ENCODE assay signal across 8 cellular contexts in genomic region chr4:113756005-113756410, GRCh38. TPM values are rescaled to one million over a fixed set of nuclear protein-coding genes. Genes with fewer than 3 reads are reported as not detected.
DNase-seq lines count a peak whose midpoint lies in the region; ATAC-seq lines count a peak whose summit lies in the region.

No MANE protein-coding gene starts in this region.

- ATAC-seq in GM18498 (IDR thresholded peaks at IDR 0.05; ENCODE audit: unreplicated experiment) (peak; percentile 73), GM21619 (IDR thresholded peaks at IDR 0.05; ENCODE audit: unreplicated experiment) (peak; percentile 86), Right ventricle myocardium superior (ENCODE audit: poor library complexity) (no peak)

- peak; percentile 71 for DNase-seq in HT1080 (ENCODE audit: low read depth)
- peak; percentile 46 for DNase-seq in cerebellar cortex (ENCODE audit: low spot score)
- no peak for DNase-seq in NCI-H187 (lab: John Stamatoyannopoulos, UW)
- no peak for DNase-seq in stimulated activated CD4-positive, alpha-beta T cell treated with anti-CD3 and anti-CD28 coated beads, Interleukin-1b, Interleukin-23, amount 100 ng/mL, for 48 hours
- DNase-seq in cerebellar nuclear complex (lab: John Stamatoyannopoulos, UW): no peak
- no peak for DNase-seq in Right ventricle myocardium superior

- intact Hi-C loops in Right ventricle myocardium superior (cut with DNase I): no loop called here

RNA-seq across cellular contexts. Expression of gene CAMK2D, which starts 5.5 kb away (rescaled TPM):
- 10.6 and 11.2 TPM in 2 replicates for total RNA-seq in HT1080 (2014; rRNA removed; shearing (Covaris generic))
- 4.3 and 6.1 TPM in 2 replicates for polyA plus RNA-seq in HT1080 (2015; cell fraction: cytosol; rRNA removed)
- 7.1 and 7.6 TPM in 2 replicates for polyA plus RNA-seq in HT1080 (2015; cell fraction: nucleus; rRNA removed)
- total RNA-seq in Right ventricle myocardium superior: 194 TPM

Comparison
In these comparisons a context has a peak if more than half of its experiments do, and no peak if none do; other contexts are left out.
1. DNase-seq: peak in HT1080 (single experiment) and cerebellar cortex (single experiment); none in NCI-H187 (0 of 2), stimulated activated CD4-positive, alpha-beta T cell treated with anti-CD3 and anti-CD28 coated beads, Interleukin-1b, Interleukin-23, amount 100 ng/mL, for 48 hours (single experiment), cerebellar nuclear complex (0 of 2) and Right ventricle myocardium superior (single experiment).
2. RNA of gene CAMK2D, which starts 5.5 kb away (total RNA-seq): 194 TPM in Right ventricle myocardium superior (single experiment); 10.6 to 11.2 TPM in HT1080; every median in the first group is over 10 times any median in the second.